In the genomic region with DNA sequence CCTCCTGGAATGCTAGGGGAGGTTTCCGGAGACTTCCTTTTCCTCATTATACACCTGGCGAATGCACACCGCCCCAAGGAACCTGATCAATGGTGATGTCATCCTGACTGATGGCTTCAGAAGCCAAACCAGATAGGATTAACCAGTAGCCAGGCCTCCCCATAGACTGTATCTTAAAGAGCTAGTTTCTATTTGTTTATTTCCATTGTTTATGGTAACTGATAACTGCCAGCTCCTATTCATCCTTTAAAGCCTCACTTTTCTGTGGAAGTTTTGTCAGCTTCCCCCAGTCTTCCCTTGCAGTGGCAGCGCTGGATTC, we compare ENCODE assay signal across 15 cellular contexts. TPM values are rescaled to one million over a fixed set of nuclear protein-coding genes. Genes with fewer than 3 reads are reported as not detected.
DNase-seq lines count a peak whose midpoint lies in the region; ATAC-seq and TF ChIP-seq lines count a peak whose summit lies in the region.
"Had no signal": no experiment of that assay in that cellular context is flagged by ENCODE, and none has a peak within 500 bp of the region (broad histone marks: within the 10 kb centered on the region; RNA-seq: fewer than 3 reads in every experiment).

A gene with protein sequence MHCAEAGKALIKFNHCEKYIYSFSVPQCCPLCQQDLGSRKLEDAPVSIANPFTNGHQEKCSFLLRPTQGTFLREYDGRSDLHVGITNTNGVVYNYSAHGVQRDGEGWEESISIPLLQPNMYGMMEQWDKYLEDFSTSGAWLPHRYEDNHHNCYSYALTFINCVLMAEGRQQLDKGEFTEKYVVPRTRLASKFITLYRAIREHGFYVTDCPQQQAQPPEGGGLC (minus strand): TSS at position 27 of the 319 bp plus-strand sequence. CDS start 35 bp downstream, outside the sequence.

- no peaks in the 10 kb centered on the region for H3K4me1 ChIP-seq in mucosa of descending colon (ENCODE audit: low read depth)

- H3K27ac ChIP-seq in epithelial cell of prostate = peak within 1 kb of the TSS; percentile 51
- H3K27ac ChIP-seq: C4-2B had no signal

- no peaks in the 10 kb centered on the region for H3K9me3 ChIP-seq in mucosa of descending colon
- H3K9me3 ChIP-seq: MG63 had no signal

- peak; percentile 98 for ATAC-seq in mucosa of descending colon
- no peak for ATAC-seq in activated T-helper 17 cell treated with anti-CD3 and anti-CD28 coated beads, Interleukin-2, amount 50 U/mL, for 72 hours (replicated peaks)
- ATAC-seq in GM19023 (IDR thresholded peaks at IDR 0.05; ENCODE audit: unreplicated experiment) = no peak
- ATAC-seq: effector memory CD8-positive, alpha-beta T cell; GM12878; left ventricle myocardium superior had no signal

- H3K27ac Mint-ChIP-seq in activated T-helper 17 cell treated with anti-CD3 and anti-CD28 coated beads, Interleukin-2, amount 50 U/mL, for 72 hours = no peak within 1 kb of the TSS
- H3K27ac Mint-ChIP-seq: activated CD4-positive, alpha-beta T cell treated with anti-CD3 and anti-CD28 coated beads, Interleukin-2, amount 10 ng/mL, durations not matched to agents 24 days and 14 days; activated naive CD8-positive, alpha-beta T cell treated with anti-CD3 and anti-CD28 coated beads for 36 hours; effector memory CD8-positive, alpha-beta T cell had no signal

- TF ChIP-seq CTCF in mucosa of descending colon (IDR thresholded peaks at IDR 0.05) = no peak

- H3K4me1 Mint-ChIP-seq in activated T-helper 17 cell treated with anti-CD3 and anti-CD28 coated beads, Interleukin-2, amount 50 U/mL, for 72 hours = no peaks in the 10 kb centered on the region
- H3K4me1 Mint-ChIP-seq: activated CD4-positive, alpha-beta T cell treated with anti-CD3 and anti-CD28 coated beads, Interleukin-2, amount 10 ng/mL, durations not matched to agents 24 days and 14 days had no signal

- no peaks in the 10 kb centered on the region for H3K9me3 Mint-ChIP-seq in activated T-helper 17 cell treated with anti-CD3 and anti-CD28 coated beads, Interleukin-2, amount 50 U/mL, for 72 hours
- H3K9me3 Mint-ChIP-seq: activated CD4-positive, alpha-beta T cell treated with anti-CD3 and anti-CD28 coated beads, Interleukin-2, amount 10 ng/mL, durations not matched to agents 24 days and 14 days; activated naive CD8-positive, alpha-beta T cell treated with anti-CD3 and anti-CD28 coated beads for 36 hours; effector memory CD8-positive, alpha-beta T cell had no signal

- no peaks in the 10 kb centered on the region for H3K36me3 ChIP-seq in mucosa of descending colon (ENCODE audit: low read depth)
- H3K36me3 ChIP-seq: MG63 had no signal

- peak; percentile 90 for DNase-seq in G401 (ENCODE audit: low spot score)
- peak; percentile 38 for DNase-seq in NCI-H510A (lab: John Stamatoyannopoulos, UW)
- DNase-seq in epithelial cell of prostate (ENCODE audit: low read depth, low spot score) = peak; percentile 72
- DNase-seq in mucosa of descending colon = peak; percentile 67 to 86 (median 72)
- DNase-seq in NCI-H1436 treated with DMSO at 0.1 percent for 48 hours (lab: John Stamatoyannopoulos, UW) = no peak
- DNase-seq in HUDEP-2 (lab: John Stamatoyannopoulos, UW; ENCODE audit: unreplicated experiment in 76 of 76) = no peak
- DNase-seq: activated CD4-positive, alpha-beta T cell treated with anti-CD3 and anti-CD28 coated beads, Interleukin-2, amount 10 ng/mL, durations not matched to agents 24 days and 14 days; activated naive CD8-positive, alpha-beta T cell treated with anti-CD3 and anti-CD28 coated beads for 36 hours; effector memory CD8-positive, alpha-beta T cell; left ventricle myocardium superior; MG63 had no signal

- in situ Hi-C loops in G401 (cut with HindIII; ENCODE audit: low sequenced_read_pairs) = no loop called here

- H3K4me3 Mint-ChIP-seq in activated T-helper 17 cell treated with anti-CD3 and anti-CD28 coated beads, Interleukin-2, amount 50 U/mL, for 72 hours = no peak within 1 kb of the TSS
- H3K4me3 Mint-ChIP-seq: activated CD4-positive, alpha-beta T cell treated with anti-CD3 and anti-CD28 coated beads, Interleukin-2, amount 10 ng/mL, durations not matched to agents 24 days and 14 days; activated naive CD8-positive, alpha-beta T cell treated with anti-CD3 and anti-CD28 coated beads for 36 hours; effector memory CD8-positive, alpha-beta T cell had no signal

- no peaks in the 10 kb centered on the region for H3K27me3 Mint-ChIP-seq in activated T-helper 17 cell treated with anti-CD3 and anti-CD28 coated beads, Interleukin-2, amount 50 U/mL, for 72 hours
- H3K27me3 Mint-ChIP-seq: activated naive CD8-positive, alpha-beta T cell treated with anti-CD3 and anti-CD28 coated beads for 36 hours had no signal

- intact Hi-C loops in mucosa of descending colon (cut with DNase I, micrococcal nuclease) = loop anchor here in 1 of 2 donors (10.0 kb wide), 1 partner anchor 61 kb away; a partner anchor contains a TSS

- H3K4me3 ChIP-seq in mucosa of descending colon = peak within 1 kb of the TSS; percentile 5
- H3K4me3 ChIP-seq: GM12878, MG63 had no signal

- no peaks in the 10 kb centered on the region for H3K36me3 Mint-ChIP-seq in activated T-helper 17 cell treated with anti-CD3 and anti-CD28 coated beads, Interleukin-2, amount 50 U/mL, for 72 hours (ENCODE audit: low read depth)
- H3K36me3 Mint-ChIP-seq: activated naive CD8-positive, alpha-beta T cell treated with anti-CD3 and anti-CD28 coated beads for 36 hours had no signal

RNA-seq across cellular contexts. Expression of the gene that starts here (rescaled TPM):
- total RNA-seq in G401 (2014; rRNA removed; shearing (Covaris generic)) = not detected in 2 replicates
- 1 to 10 TPM; 2.2 to 8.2 (median 5.3) TPM for total RNA-seq in mucosa of descending colon
- total RNA-seq in activated T-helper 17 cell treated with anti-CD3 and anti-CD28 coated beads, Interleukin-2, amount 50 U/mL, for 72 hours = not detected
- total RNA-seq: activated CD4-positive, alpha-beta T cell treated with anti-CD3 and anti-CD28 coated beads, Interleukin-2, amount 10 ng/mL, durations not matched to agents 24 days and 14 days; activated naive CD8-positive, alpha-beta T cell treated with anti-CD3 and anti-CD28 coated beads for 36 hours; left ventricle myocardium superior had no signal

Comparison
In these comparisons a context has a peak if more than half of its experiments do, and no peak if none do; other contexts are left out.
1. Peak in DNase-seq in G401; RNA of the gene not detected or under 1 TPM.
2. DNase-seq: peak in NCI-H510A (single experiment), epithelial cell of prostate (single experiment) and mucosa of descending colon (3 of 3); none in NCI-H1436 treated with DMSO at 0.1 percent for 48 hours (single experiment) and HUDEP-2 (0 of 76).